Comparison of ENCODE assay signal across 1 cellular context in the genomic region with DNA sequence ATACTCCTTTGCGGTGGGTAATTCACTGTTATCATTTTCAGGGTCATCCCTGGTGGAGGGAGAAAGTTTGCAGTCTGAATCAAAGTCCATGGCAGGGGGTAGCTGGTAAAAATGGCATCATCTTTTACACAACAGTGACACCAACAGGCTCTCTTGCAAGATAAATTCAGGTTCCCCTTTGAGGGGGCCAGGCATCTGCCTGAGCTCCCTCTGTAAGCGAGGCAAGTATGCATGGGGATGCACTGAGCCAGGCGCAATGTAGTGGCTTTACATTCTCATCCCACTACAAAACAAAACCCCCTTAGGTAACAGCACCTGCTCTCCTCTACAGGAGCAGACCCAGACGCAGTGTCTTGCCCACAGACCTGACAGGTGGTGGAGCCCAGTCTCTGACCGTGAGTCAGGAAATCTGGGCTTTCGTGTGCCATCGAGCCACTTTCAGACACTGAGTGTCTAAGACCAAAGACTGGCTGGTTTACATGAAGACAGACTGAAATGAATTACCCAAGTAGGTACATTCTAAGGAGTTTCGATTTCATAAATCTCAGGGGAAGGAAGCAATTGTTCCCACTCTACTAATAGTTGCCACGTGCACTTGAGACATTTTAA.
TF ChIP-seq lines count a peak whose summit lies in the region.

No MANE protein-coding gene starts in this region.

TF ChIP-seq in GM12878, 131 proteins besides CTCF, POLR2A, EP300 and RAD21:
- TF ChIP-seq FOXM1 (IDR thresholded peaks at IDR 0.05; ENCODE audit: low read depth, low read length) (no peak), RBBP5 (conservative IDR thresholded peaks at IDR 0.05) (no peak), SMC3 (IDR thresholded peaks at IDR 0.05; ENCODE audit: borderline replicate concordance, low read length) (peak; percentile 20; the same call in 1 of the 2 replicates), SPI1 (IDR thresholded peaks at IDR 0.05; ENCODE audit: borderline replicate concordance, insufficient read depth, low read depth, low read length) (no peak), GABPA (IDR thresholded peaks at IDR 0.05; ENCODE audit: low read depth) (no peak), HCFC1 (IDR thresholded peaks at IDR 0.05; ENCODE audit: low read length) (no peak), BHLHE40 (IDR thresholded peaks at IDR 0.05; ENCODE audit: borderline replicate concordance in 1 of 2, low read depth in 2 of 2, low read length in 1 of 2) (peak in 1 of 2 experiments; percentile 27; a peak in 1 of 4 replicates), EZH2 (IDR thresholded peaks at IDR 0.05; ENCODE audit: borderline replicate concordance, control insufficient read depth, low read depth, low read length) (no peak), MTA3 (IDR thresholded peaks at IDR 0.05; ENCODE audit: borderline replicate concordance, low read length) (no peak), POU2F2 (IDR thresholded peaks at IDR 0.05; ENCODE audit: borderline replicate concordance, low read depth, low read length) (0 out of 3 replicates have a peak, but pooled peaks have one; percentile 19), FOXK2 (IDR thresholded peaks at IDR 0.05) (no peak), IKZF2 (IDR thresholded peaks at IDR 0.05) (0 out of 4 replicates have a peak, but pooled peaks have one; percentile 13 to 24), BRCA1 (IDR thresholded peaks at IDR 0.05; ENCODE audit: low read depth, low read length) (no peak), ZZZ3 (IDR thresholded peaks at IDR 0.05; ENCODE audit: control insufficient read depth, insufficient read length, low read depth) (no peak), LARP7 (IDR thresholded peaks at IDR 0.05) (0 out of 2 replicates have a peak, but pooled peaks have one; percentile 25), ZBED1 (IDR thresholded peaks at IDR 0.05; ENCODE audit: borderline replicate concordance) (no peak), SUZ12 (IDR thresholded peaks at IDR 0.05; ENCODE audit: unreplicated experiment) (no peak), IKZF1 (conservative IDR thresholded peaks at IDR 0.05) (peak; percentile 45; the same call in 1 of the 2 replicates), ATF7 (IDR thresholded peaks at IDR 0.05; ENCODE audit: low read depth) (no peak), YBX1 (IDR thresholded peaks at IDR 0.05) (no peak), NR2C1 (IDR thresholded peaks at IDR 0.05) (no peak), CHD1 (IDR thresholded peaks at IDR 0.05; ENCODE audit: low read depth, low read length) (no peak), MXI1 (IDR thresholded peaks at IDR 0.05; ENCODE audit: low read depth, low read length) (no peak), BACH1 (IDR thresholded peaks at IDR 0.05; ENCODE audit: borderline replicate concordance) (no peak), CBFB (IDR thresholded peaks at IDR 0.05; ENCODE audit: low read depth) (no peak), MEF2B (IDR thresholded peaks at IDR 0.05; ENCODE audit: partially characterized antibody, poor library complexity, severe bottlenecking) (peak; percentile 46), RELA (IDR thresholded peaks at IDR 0.05; ENCODE audit: borderline replicate concordance, partially characterized antibody) (no peak), HDAC6 (IDR thresholded peaks at IDR 0.05; ENCODE audit: unreplicated experiment) (no peak), EED (IDR thresholded peaks at IDR 0.05; ENCODE audit: low read depth) (no peak), RAD51 (IDR thresholded peaks at IDR 0.05) (no peak)
- TF ChIP-seq, protein P1, sequence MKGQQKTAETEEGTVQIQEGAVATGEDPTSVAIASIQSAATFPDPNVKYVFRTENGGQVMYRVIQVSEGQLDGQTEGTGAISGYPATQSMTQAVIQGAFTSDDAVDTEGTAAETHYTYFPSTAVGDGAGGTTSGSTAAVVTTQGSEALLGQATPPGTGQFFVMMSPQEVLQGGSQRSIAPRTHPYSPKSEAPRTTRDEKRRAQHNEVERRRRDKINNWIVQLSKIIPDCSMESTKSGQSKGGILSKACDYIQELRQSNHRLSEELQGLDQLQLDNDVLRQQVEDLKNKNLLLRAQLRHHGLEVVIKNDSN (IDR thresholded peaks at IDR 0.05; ENCODE audit: borderline replicate concordance, extremely low read length, insufficient read depth, low read depth, low read length), result no peak
- TF ChIP-seq, protein P2, sequence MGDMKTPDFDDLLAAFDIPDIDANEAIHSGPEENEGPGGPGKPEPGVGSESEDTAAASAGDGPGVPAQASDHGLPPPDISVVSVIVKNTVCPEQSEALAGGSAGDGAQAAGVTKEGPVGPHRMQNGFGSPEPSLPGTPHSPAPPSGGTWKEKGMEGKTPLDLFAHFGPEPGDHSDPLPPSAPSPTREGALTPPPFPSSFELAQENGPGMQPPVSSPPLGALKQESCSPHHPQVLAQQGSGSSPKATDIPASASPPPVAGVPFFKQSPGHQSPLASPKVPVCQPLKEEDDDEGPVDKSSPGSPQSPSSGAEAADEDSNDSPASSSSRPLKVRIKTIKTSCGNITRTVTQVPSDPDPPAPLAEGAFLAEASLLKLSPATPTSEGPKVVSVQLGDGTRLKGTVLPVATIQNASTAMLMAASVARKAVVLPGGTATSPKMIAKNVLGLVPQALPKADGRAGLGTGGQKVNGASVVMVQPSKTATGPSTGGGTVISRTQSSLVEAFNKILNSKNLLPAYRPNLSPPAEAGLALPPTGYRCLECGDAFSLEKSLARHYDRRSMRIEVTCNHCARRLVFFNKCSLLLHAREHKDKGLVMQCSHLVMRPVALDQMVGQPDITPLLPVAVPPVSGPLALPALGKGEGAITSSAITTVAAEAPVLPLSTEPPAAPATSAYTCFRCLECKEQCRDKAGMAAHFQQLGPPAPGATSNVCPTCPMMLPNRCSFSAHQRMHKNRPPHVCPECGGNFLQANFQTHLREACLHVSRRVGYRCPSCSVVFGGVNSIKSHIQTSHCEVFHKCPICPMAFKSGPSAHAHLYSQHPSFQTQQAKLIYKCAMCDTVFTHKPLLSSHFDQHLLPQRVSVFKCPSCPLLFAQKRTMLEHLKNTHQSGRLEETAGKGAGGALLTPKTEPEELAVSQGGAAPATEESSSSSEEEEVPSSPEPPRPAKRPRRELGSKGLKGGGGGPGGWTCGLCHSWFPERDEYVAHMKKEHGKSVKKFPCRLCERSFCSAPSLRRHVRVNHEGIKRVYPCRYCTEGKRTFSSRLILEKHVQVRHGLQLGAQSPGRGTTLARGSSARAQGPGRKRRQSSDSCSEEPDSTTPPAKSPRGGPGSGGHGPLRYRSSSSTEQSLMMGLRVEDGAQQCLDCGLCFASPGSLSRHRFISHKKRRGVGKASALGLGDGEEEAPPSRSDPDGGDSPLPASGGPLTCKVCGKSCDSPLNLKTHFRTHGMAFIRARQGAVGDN (IDR thresholded peaks at IDR 0.05), result 0 out of 2 replicates have a peak, but pooled peaks have one; percentile 46
- TF ChIP-seq, protein P3, sequence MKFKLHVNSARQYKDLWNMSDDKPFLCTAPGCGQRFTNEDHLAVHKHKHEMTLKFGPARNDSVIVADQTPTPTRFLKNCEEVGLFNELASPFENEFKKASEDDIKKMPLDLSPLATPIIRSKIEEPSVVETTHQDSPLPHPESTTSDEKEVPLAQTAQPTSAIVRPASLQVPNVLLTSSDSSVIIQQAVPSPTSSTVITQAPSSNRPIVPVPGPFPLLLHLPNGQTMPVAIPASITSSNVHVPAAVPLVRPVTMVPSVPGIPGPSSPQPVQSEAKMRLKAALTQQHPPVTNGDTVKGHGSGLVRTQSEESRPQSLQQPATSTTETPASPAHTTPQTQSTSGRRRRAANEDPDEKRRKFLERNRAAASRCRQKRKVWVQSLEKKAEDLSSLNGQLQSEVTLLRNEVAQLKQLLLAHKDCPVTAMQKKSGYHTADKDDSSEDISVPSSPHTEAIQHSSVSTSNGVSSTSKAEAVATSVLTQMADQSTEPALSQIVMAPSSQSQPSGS (IDR thresholded peaks at IDR 0.05; ENCODE audit: low read length), result no peak
- TF ChIP-seq, protein P4, sequence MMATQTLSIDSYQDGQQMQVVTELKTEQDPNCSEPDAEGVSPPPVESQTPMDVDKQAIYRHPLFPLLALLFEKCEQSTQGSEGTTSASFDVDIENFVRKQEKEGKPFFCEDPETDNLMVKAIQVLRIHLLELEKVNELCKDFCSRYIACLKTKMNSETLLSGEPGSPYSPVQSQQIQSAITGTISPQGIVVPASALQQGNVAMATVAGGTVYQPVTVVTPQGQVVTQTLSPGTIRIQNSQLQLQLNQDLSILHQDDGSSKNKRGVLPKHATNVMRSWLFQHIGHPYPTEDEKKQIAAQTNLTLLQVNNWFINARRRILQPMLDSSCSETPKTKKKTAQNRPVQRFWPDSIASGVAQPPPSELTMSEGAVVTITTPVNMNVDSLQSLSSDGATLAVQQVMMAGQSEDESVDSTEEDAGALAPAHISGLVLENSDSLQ (IDR thresholded peaks at IDR 0.05), result no peak
- TF ChIP-seq, protein P5, sequence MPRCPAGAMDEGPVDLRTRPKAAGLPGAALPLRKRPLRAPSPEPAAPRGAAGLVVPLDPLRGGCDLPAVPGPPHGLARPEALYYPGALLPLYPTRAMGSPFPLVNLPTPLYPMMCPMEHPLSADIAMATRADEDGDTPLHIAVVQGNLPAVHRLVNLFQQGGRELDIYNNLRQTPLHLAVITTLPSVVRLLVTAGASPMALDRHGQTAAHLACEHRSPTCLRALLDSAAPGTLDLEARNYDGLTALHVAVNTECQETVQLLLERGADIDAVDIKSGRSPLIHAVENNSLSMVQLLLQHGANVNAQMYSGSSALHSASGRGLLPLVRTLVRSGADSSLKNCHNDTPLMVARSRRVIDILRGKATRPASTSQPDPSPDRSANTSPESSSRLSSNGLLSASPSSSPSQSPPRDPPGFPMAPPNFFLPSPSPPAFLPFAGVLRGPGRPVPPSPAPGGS (IDR thresholded peaks at IDR 0.05; ENCODE audit: borderline replicate concordance, insufficient read depth, low read depth, low read length, poor library complexity, severe bottlenecking), result no peak
- TF ChIP-seq, protein P6, sequence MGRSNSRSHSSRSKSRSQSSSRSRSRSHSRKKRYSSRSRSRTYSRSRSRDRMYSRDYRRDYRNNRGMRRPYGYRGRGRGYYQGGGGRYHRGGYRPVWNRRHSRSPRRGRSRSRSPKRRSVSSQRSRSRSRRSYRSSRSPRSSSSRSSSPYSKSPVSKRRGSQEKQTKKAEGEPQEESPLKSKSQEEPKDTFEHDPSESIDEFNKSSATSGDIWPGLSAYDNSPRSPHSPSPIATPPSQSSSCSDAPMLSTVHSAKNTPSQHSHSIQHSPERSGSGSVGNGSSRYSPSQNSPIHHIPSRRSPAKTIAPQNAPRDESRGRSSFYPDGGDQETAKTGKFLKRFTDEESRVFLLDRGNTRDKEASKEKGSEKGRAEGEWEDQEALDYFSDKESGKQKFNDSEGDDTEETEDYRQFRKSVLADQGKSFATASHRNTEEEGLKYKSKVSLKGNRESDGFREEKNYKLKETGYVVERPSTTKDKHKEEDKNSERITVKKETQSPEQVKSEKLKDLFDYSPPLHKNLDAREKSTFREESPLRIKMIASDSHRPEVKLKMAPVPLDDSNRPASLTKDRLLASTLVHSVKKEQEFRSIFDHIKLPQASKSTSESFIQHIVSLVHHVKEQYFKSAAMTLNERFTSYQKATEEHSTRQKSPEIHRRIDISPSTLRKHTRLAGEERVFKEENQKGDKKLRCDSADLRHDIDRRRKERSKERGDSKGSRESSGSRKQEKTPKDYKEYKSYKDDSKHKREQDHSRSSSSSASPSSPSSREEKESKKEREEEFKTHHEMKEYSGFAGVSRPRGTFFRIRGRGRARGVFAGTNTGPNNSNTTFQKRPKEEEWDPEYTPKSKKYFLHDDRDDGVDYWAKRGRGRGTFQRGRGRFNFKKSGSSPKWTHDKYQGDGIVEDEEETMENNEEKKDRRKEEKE (IDR thresholded peaks at IDR 0.05), result no peak
- TF ChIP-seq, protein P7, sequence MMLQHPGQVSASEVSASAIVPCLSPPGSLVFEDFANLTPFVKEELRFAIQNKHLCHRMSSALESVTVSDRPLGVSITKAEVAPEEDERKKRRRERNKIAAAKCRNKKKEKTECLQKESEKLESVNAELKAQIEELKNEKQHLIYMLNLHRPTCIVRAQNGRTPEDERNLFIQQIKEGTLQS (IDR thresholded peaks at IDR 0.05; ENCODE audit: borderline replicate concordance, extremely low read depth, low read depth, low read length), result no peak
- TF ChIP-seq, protein P8, sequence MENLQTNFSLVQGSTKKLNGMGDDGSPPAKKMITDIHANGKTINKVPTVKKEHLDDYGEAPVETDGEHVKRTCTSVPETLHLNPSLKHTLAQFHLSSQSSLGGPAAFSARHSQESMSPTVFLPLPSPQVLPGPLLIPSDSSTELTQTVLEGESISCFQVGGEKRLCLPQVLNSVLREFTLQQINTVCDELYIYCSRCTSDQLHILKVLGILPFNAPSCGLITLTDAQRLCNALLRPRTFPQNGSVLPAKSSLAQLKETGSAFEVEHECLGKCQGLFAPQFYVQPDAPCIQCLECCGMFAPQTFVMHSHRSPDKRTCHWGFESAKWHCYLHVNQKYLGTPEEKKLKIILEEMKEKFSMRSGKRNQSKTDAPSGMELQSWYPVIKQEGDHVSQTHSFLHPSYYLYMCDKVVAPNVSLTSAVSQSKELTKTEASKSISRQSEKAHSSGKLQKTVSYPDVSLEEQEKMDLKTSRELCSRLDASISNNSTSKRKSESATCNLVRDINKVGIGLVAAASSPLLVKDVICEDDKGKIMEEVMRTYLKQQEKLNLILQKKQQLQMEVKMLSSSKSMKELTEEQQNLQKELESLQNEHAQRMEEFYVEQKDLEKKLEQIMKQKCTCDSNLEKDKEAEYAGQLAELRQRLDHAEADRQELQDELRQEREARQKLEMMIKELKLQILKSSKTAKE (IDR thresholded peaks at IDR 0.05; ENCODE audit: low read depth, poor library complexity, severe bottlenecking), result peak; percentile 18
- TF ChIP-seq, protein P9, sequence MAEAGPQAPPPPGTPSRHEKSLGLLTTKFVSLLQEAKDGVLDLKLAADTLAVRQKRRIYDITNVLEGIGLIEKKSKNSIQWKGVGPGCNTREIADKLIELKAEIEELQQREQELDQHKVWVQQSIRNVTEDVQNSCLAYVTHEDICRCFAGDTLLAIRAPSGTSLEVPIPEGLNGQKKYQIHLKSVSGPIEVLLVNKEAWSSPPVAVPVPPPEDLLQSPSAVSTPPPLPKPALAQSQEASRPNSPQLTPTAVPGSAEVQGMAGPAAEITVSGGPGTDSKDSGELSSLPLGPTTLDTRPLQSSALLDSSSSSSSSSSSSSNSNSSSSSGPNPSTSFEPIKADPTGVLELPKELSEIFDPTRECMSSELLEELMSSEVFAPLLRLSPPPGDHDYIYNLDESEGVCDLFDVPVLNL (IDR thresholded peaks at IDR 0.05; ENCODE audit: low read depth, low read length), result no peak
TF ChIP-seq in GM12878: peak in this region for 9.
